Comparison of ENCODE assay signal across 8 cellular contexts in the genomic region with DNA sequence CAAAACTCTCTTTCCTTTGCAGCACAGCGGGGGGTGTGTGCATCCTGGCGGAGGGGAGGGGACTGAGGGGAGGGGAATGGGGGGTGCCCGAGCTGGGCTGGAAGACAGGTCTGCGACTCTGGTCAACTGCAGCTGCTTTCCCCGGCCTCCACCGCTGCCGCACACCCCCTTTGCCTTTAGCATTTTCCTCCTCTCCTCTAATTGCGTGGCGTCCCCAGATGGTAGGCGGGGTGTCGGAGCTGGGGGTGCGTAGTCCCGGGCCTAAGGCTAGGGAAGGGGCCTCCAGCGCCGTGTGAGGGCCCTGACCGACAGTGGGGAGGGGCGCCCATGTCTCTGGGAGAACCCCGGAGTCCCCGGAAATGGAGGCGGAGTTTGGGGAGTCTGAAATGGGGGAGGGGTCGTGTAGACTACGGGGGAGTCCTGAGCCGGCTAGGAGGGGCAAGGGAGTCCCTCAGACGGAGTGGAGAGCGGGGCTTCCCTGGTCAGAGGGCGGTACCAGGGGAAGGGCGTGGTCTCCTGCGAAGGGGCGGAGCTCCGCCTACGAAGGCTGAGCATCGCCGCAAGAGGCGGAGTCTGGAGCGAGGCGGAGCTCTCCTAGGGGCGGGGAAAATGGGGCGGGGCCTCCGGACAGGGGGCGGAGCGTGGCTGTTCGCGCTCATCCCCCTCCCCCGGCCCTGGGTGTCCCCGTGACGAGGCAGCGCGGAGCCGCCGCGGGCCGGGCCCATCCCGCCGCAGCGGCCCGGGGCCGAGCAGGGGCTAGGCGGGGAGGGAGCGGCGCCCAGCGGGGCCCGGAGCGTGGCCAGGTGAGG. TPM values are rescaled to one million over a fixed set of nuclear protein-coding genes. Genes with fewer than 3 reads are reported as not detected.
A peak's percentile ranks its signal among the peaks of the same experiment; 100 is the strongest.
DNase-seq lines count a peak whose midpoint lies in the region; ATAC-seq and TF ChIP-seq lines count a peak whose summit lies in the region.

TSS of gene PELI3 (plus strand) at position 681 of the 809 bp plus-strand sequence. CDS start 1,224 bp downstream, outside the sequence.

- H3K4me3 ChIP-seq in Jurkat, Clone E6-1 (ENCODE audit: low read length) = peak within 1 kb of the TSS; percentile 61
- peak within 1 kb of the TSS; percentile 44 to 97 (median 80) for H3K4me3 ChIP-seq in Peyer's patch
- peak within 1 kb of the TSS; percentile 64 for H3K4me3 ChIP-seq in fibroblast of pulmonary artery (replicated peaks; ENCODE audit: low read depth, low read length)

- peaks cover 3 to 17% (median 6%) of the 10 kb centered on the region in 4 donors for H3K4me1 ChIP-seq in Peyer's patch

- no peaks in the 10 kb centered on the region for H3K27me3 ChIP-seq in Peyer's patch

- H3K4me3 Mint-ChIP-seq in activated T-helper 17 cell treated with anti-CD3 and anti-CD28 coated beads, Interleukin-2, amount 50 U/mL, for 72 hours = peak within 1 kb of the TSS; percentile 86
- peak within 1 kb of the TSS; percentile 94 for H3K4me3 Mint-ChIP-seq in natural killer cell
- peak within 1 kb of the TSS; percentile 92 to 95 for H3K4me3 Mint-ChIP-seq in stimulated activated naive B cell treated with anti-CD40 and anti-IgM and Interleukin-4, amounts not matched to agents 10 μg/mL and 1 μg/mL and 100 μg/mL, for 72 hours

- peaks cover 10% of the 10 kb centered on the region for H3K4me1 Mint-ChIP-seq in activated T-helper 17 cell treated with anti-CD3 and anti-CD28 coated beads, Interleukin-2, amount 50 U/mL, for 72 hours
- H3K4me1 Mint-ChIP-seq in natural killer cell = peaks cover 13 to 21% of the 10 kb centered on the region in 2 donors
- H3K4me1 Mint-ChIP-seq in stimulated activated naive B cell treated with anti-CD40 and anti-IgM and Interleukin-4, amounts not matched to agents 10 μg/mL and 1 μg/mL and 100 μg/mL, for 72 hours = peaks cover 29 to 46% of the 10 kb centered on the region in 2 donors

- H3K27me3 Mint-ChIP-seq in activated T-helper 17 cell treated with anti-CD3 and anti-CD28 coated beads, Interleukin-2, amount 50 U/mL, for 72 hours = no peaks in the 10 kb centered on the region
- no peaks in the 10 kb centered on the region for H3K27me3 Mint-ChIP-seq in natural killer cell (ENCODE audit: low read depth in 2 of 2)
- no peaks in the 10 kb centered on the region for H3K27me3 Mint-ChIP-seq in stimulated activated naive B cell treated with anti-CD40 and anti-IgM and Interleukin-4, amounts not matched to agents 10 μg/mL and 1 μg/mL and 100 μg/mL, for 72 hours

- H3K9me3 Mint-ChIP-seq in activated T-helper 17 cell treated with anti-CD3 and anti-CD28 coated beads, Interleukin-2, amount 50 U/mL, for 72 hours = no peaks in the 10 kb centered on the region
- H3K9me3 Mint-ChIP-seq in natural killer cell = no peaks in the 10 kb centered on the region
- peaks cover 0 to 7% of the 10 kb centered on the region in 2 donors for H3K9me3 Mint-ChIP-seq in stimulated activated naive B cell treated with anti-CD40 and anti-IgM and Interleukin-4, amounts not matched to agents 10 μg/mL and 1 μg/mL and 100 μg/mL, for 72 hours

- peak within 1 kb of the TSS; percentile 82 for H3K27ac Mint-ChIP-seq in activated T-helper 17 cell treated with anti-CD3 and anti-CD28 coated beads, Interleukin-2, amount 50 U/mL, for 72 hours
- H3K27ac Mint-ChIP-seq in natural killer cell = peak within 1 kb of the TSS; percentile 72 to 93
- H3K27ac Mint-ChIP-seq in stimulated activated naive B cell treated with anti-CD40 and anti-IgM and Interleukin-4, amounts not matched to agents 10 μg/mL and 1 μg/mL and 100 μg/mL, for 72 hours = peak within 1 kb of the TSS; percentile 94

- H3K36me3 Mint-ChIP-seq in activated T-helper 17 cell treated with anti-CD3 and anti-CD28 coated beads, Interleukin-2, amount 50 U/mL, for 72 hours (ENCODE audit: low read depth) = peaks cover 15% of the 10 kb centered on the region
- H3K36me3 Mint-ChIP-seq in natural killer cell = no peaks in the 10 kb centered on the region
- H3K36me3 Mint-ChIP-seq in stimulated activated naive B cell treated with anti-CD40 and anti-IgM and Interleukin-4, amounts not matched to agents 10 μg/mL and 1 μg/mL and 100 μg/mL, for 72 hours = peaks cover 2 to 6% of the 10 kb centered on the region in 2 donors

- peak; percentile 75 for ATAC-seq in GM21619 (IDR thresholded peaks at IDR 0.05; ENCODE audit: unreplicated experiment)
- peak; percentile 90 for ATAC-seq in activated T-helper 17 cell treated with anti-CD3 and anti-CD28 coated beads, Interleukin-2, amount 50 U/mL, for 72 hours (replicated peaks)
- peak; percentile 91 to 98 (median 92) for ATAC-seq in natural killer cell
- ATAC-seq in stimulated activated naive B cell treated with anti-CD40 and anti-IgM and Interleukin-4, amounts not matched to agents 10 μg/mL and 1 μg/mL and 100 μg/mL, for 72 hours (replicated peaks) = peak; percentile 84 to 89

- peak within 1 kb of the TSS; percentile 63 to 89 (median 81) for H3K27ac ChIP-seq in Peyer's patch

- DNase-seq in DMS 273 treated with DMSO at 0.1 percent for 48 hours (lab: John Stamatoyannopoulos, UW) (peak; percentile 30), Peyer's patch (peak; percentile 94 to 98 (median 97)), fibroblast of pulmonary artery (ENCODE audit: low read depth) (peak; percentile 92), natural killer cell (peak; percentile 90)
- peak; percentile 82 for DNase-seq in Jurkat, Clone E6-1 (ENCODE audit: low read depth, low spot score)
- DNase-seq in stimulated activated naive B cell treated with anti-CD40 and anti-IgM and Interleukin-4, amounts not matched to agents 10 μg/mL and 1 μg/mL and 100 μg/mL, for 72 hours = peak; percentile 88

- no peak for TF ChIP-seq CTCF in Peyer's patch (IDR thresholded peaks at IDR 0.05)
- TF ChIP-seq CTCF in fibroblast of pulmonary artery (IDR thresholded peaks at IDR 0.05; ENCODE audit: low read length, missing control alignments) = no peak
- TF ChIP-seq CTCF in natural killer cell (IDR thresholded peaks at IDR 0.05) = no peak

- H3K36me3 ChIP-seq in Peyer's patch = no peaks in the 10 kb centered on the region

- intact Hi-C loops in natural killer cell (cut with micrococcal nuclease) = loop anchor here (2.0 kb wide), 1 partner anchor 14 kb away; the partner anchor contains the start of gene DPP3

- TF ChIP-seq POLR2A in Peyer's patch (IDR thresholded peaks at IDR 0.05) = no peak

- H3K9me3 ChIP-seq in Peyer's patch = no peaks in the 10 kb centered on the region

RNA-seq across cellular contexts. Expression of gene PELI3, which starts in this region (rescaled TPM):
- polyA plus RNA-seq in Jurkat, Clone E6-1 (2012; ENCODE audit: insufficient read depth, insufficient read length) = 5.3 TPM
- total RNA-seq in Peyer's patch (10 to 100 TPM in 2 of 4 donors, 1 to 10 TPM in 2; 5.6 to 11.6 (median 10.0) TPM), natural killer cell (1 to 10 TPM; 5.3 to 6.3 (median 5.6) TPM)
- total RNA-seq in activated T-helper 17 cell treated with anti-CD3 and anti-CD28 coated beads, Interleukin-2, amount 50 U/mL, for 72 hours = 10 to 100 TPM in 1 of 2 donors, 1 to 10 TPM in 1; 8.1 to 17.5 TPM

Comparison
In these comparisons a context has a peak if more than half of its experiments do, and no peak if none do; other contexts are left out.
1. Peak in every context shown above with its lines: DNase-seq, ATAC-seq, H3K4me3 ChIP-seq and H3K27ac ChIP-seq.
2. DNase-seq: peak in every context shown above with its lines; median percentile 97 in Peyer's patch; 92 in fibroblast of pulmonary artery; 90 in natural killer cell; 88 in stimulated activated naive B cell treated with anti-CD40 and anti-IgM and Interleukin-4, amounts not matched to agents 10 μg/mL and 1 μg/mL and 100 μg/mL, for 72 hours; 82 in Jurkat, Clone E6-1; 30 in DMS 273 treated with DMSO at 0.1 percent for 48 hours.